In genomic region chr3:66971891-66972551, GRCh38 we compare ENCODE assay signal across 8 cellular contexts. TPM values are rescaled to one million over a fixed set of nuclear protein-coding genes. Genes with fewer than 3 reads are reported as not detected.
DNase-seq lines count a peak whose midpoint lies in the region; ATAC-seq, FAIRE-seq and TF ChIP-seq lines count a peak whose summit lies in the region.

No MANE protein-coding gene starts in this region.

- intact Hi-C loops in activated CD4-positive, alpha-beta memory T cell treated with anti-CD3 and anti-CD28 coated beads for 36 hours (cut with micrococcal nuclease) = loop anchor here (1.0 to 5.0 kb wide), 6 partner anchors 19 to 390 kb away; partner anchors contain the start of gene KBTBD8

- H3K4me3 Mint-ChIP-seq in activated CD4-positive, alpha-beta memory T cell treated with anti-CD3 and anti-CD28 coated beads for 36 hours = peak overlapping the region; percentile 68

- no peak overlapping the region for H3K27ac ChIP-seq in C4-2B

- no peaks in the 10 kb centered on the region for H3K27me3 Mint-ChIP-seq in activated CD4-positive, alpha-beta memory T cell treated with anti-CD3 and anti-CD28 coated beads for 36 hours

- H3K4me1 Mint-ChIP-seq in activated CD4-positive, alpha-beta memory T cell treated with anti-CD3 and anti-CD28 coated beads for 36 hours (ENCODE audit: low read depth) = peaks cover 13% of the 10 kb centered on the region

- ATAC-seq in HG03432 (IDR thresholded peaks at IDR 0.05; ENCODE audit: unreplicated experiment) = peak; percentile 100

- TF ChIP-seq CTCF in C4-2B (conservative IDR thresholded peaks at IDR 0.05) = peak; percentile 89

- H3K36me3 Mint-ChIP-seq in activated CD4-positive, alpha-beta memory T cell treated with anti-CD3 and anti-CD28 coated beads for 36 hours = no peaks in the 10 kb centered on the region

- H3K9me3 Mint-ChIP-seq in activated CD4-positive, alpha-beta memory T cell treated with anti-CD3 and anti-CD28 coated beads for 36 hours = no peaks in the 10 kb centered on the region

- CTCF ChIA-PET in activated CD4-positive, alpha-beta memory T cell treated with anti-CD3 and anti-CD28 coated beads for 36 hours (lab: Charles Lee) = interaction anchor here (0.6 to 4.6 kb wide), 52 partner anchors 9 to 1985 kb away, joined by 3 to 70 read pairs (median 4); partner anchors contain the start of gene KBTBD8

- POLR2A ChIA-PET in activated CD4-positive, alpha-beta memory T cell treated with anti-CD3 and anti-CD28 coated beads for 36 hours (lab: Charles Lee) = interaction anchor here (0.7 to 1.2 kb wide), 4 partner anchors 13 to 108 kb away, joined by 3 to 4 read pairs (median 3); partner anchors contain the start of gene KBTBD8

- H3K27ac Mint-ChIP-seq in activated CD4-positive, alpha-beta memory T cell treated with anti-CD3 and anti-CD28 coated beads for 36 hours = peak overlapping the region; percentile 61

- DNase-seq in GM19239 (ENCODE audit: insufficient read length, low spot score) (peak; percentile 78), NCI-H748 (lab: John Stamatoyannopoulos, UW; ENCODE audit: unreplicated experiment) (peak; percentile 68), medulla oblongata (ENCODE audit: extremely low spot score) (peak; percentile 92)
- DNase-seq in activated CD4-positive, alpha-beta memory T cell treated with anti-CD3 and anti-CD28 coated beads for 36 hours = peak; percentile 79
- DNase-seq in effector CD4-positive, alpha-beta T cell = peak; percentile 44
- peak; percentile 22 for DNase-seq in stimulated activated CD8-positive, alpha-beta memory T cell treated with anti-CD3 and anti-CD28 coated beads, Interleukin-12 subunit alpha, Interleukin-12 subunit beta, amount 100 ng/mL, for 4 hours (ENCODE audit: low read depth)

- FAIRE-seq in GM19239 (lab: Jason Lieb, UNC) = peak; percentile 93

RNA-seq across cellular contexts. Expression of gene KBTBD8, which starts 26.1 kb away (rescaled TPM):
- 10 to 100 TPM; 13.5 to 15.5 TPM for total RNA-seq in activated CD4-positive, alpha-beta memory T cell treated with anti-CD3 and anti-CD28 coated beads for 36 hours

Comparison
In these comparisons a context has a peak if more than half of its experiments do, and no peak if none do; other contexts are left out.
1. DNase-seq: peak in every context shown above with its lines; median percentile 92 in medulla oblongata; 79 in activated CD4-positive, alpha-beta memory T cell treated with anti-CD3 and anti-CD28 coated beads for 36 hours; 78 in GM19239; 68 in NCI-H748; 44 in effector CD4-positive, alpha-beta T cell; 22 in stimulated activated CD8-positive, alpha-beta memory T cell treated with anti-CD3 and anti-CD28 coated beads, Interleukin-12 subunit alpha, Interleukin-12 subunit beta, amount 100 ng/mL, for 4 hours.